Comparison of ENCODE assay signal across 13 cellular contexts in the genomic region with DNA sequence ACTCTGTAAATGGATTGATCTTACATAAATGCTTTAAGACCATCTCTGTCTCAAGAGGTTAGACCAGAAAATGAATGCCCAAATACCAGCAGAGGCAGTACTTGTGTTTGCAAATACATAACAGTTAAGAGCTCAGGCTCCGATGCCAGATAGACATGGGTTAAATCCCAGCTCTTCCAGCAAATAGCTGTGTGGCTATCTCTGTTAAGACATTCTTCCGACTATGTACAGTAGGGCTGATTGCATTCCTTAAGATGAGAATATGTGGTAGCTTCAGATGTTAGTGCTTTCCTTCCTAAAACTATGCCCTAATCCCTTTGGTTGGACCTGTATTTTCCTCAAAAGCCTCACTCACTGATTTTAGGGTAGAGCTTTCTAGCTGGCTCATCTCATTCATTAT. TPM values are rescaled to one million over a fixed set of nuclear protein-coding genes. Genes with fewer than 3 reads are reported as not detected.
A peak's percentile ranks its signal among the peaks of the same experiment; 100 is the strongest.
DNase-seq lines count a peak whose midpoint lies in the region; ATAC-seq and TF ChIP-seq lines count a peak whose summit lies in the region.
"Had no signal": no experiment of that assay in that cellular context is flagged by ENCODE, and none has a peak within 500 bp of the region (broad histone marks: within the 10 kb centered on the region; RNA-seq: fewer than 3 reads in every experiment).

No MANE protein-coding gene starts in this region.

- peaks cover 65% of the 10 kb centered on the region for H3K79me2 ChIP-seq in PC-3 (ENCODE audit: low read length)

- CTCF ChIA-PET in PC-3 (lab: Charles Lee), result interaction anchor here (0.5 to 0.7 kb wide), 2 partner anchors 277 to 377 kb away, joined by 3 to 5 read pairs; a partner anchor contains a TSS

- H3K4me2 ChIP-seq in PC-3 (ENCODE audit: low read length), result peak overlapping the region; percentile 90

- H3K4me1 ChIP-seq in left ventricle myocardium inferior (peaks cover 64% of the 10 kb centered on the region), heart right ventricle (peaks cover 0 to 48% (median 30%) of the 10 kb centered on the region in 9 donors), PC-3 (ENCODE audit: insufficient read depth, low read length) (peaks cover 40% of the 10 kb centered on the region), stomach smooth muscle (ENCODE audit: control insufficient read depth, insufficient read depth, low read length) (peaks cover 22% of the 10 kb centered on the region)

- POLR2A ChIA-PET in PC-3 (lab: Charles Lee; ENCODE audit: unreplicated experiment), result no interaction called here

- H3K27me3 ChIP-seq in left ventricle myocardium inferior (ENCODE audit: low read depth) (no peaks in the 10 kb centered on the region), heart right ventricle (no peaks in the 10 kb centered on the region), PC-3 (ENCODE audit: low read length) (no peaks in the 10 kb centered on the region), stomach smooth muscle (ENCODE audit: control insufficient read depth in 1 of 2, insufficient read depth in 2 of 2, low read length in 2 of 2) (no peaks in the 10 kb centered on the region)

- ATAC-seq in heart right ventricle (no peak), PC-3 (no peak), HG03460 (IDR thresholded peaks at IDR 0.05; ENCODE audit: unreplicated experiment) (no peak)
- ATAC-seq: esophagus mucosa had no signal

- H3K9me2 ChIP-seq in PC-3 (replicated peaks; ENCODE audit: low read length), result no peaks in the 10 kb centered on the region

- no TSS peak for BruUV-seq in PC-3 (replicated peaks; lab: Mats Ljungman, UMichigan)

- WGBS in heart right ventricle, 2 donors, result 45 to 57% methylated on average over 2 of the region's 2 CpGs

- H3K36me3 ChIP-seq in left ventricle myocardium inferior (no peaks in the 10 kb centered on the region), heart right ventricle (peaks cover 0 to 23% (median 0%) of the 10 kb centered on the region in 9 donors), PC-3 (ENCODE audit: low read depth, low read length) (no peaks in the 10 kb centered on the region), stomach smooth muscle (ENCODE audit: control insufficient read depth in 2 of 2, insufficient read depth in 2 of 2, low read length in 2 of 2) (no peaks in the 10 kb centered on the region)

- H3K27ac ChIP-seq in left ventricle myocardium inferior (replicated peaks) (no peak overlapping the region), heart right ventricle (no peak overlapping the region), PC-3 (ENCODE audit: low read length) (no peak overlapping the region), stomach smooth muscle (ENCODE audit: low read length) (no peak overlapping the region)

- TF ChIP-seq CTCF in left ventricle myocardium inferior (IDR thresholded peaks at IDR 0.05; ENCODE audit: borderline replicate concordance) (no peak), heart right ventricle (IDR thresholded peaks at IDR 0.05) (no peak), PC-3 (conservative IDR thresholded peaks at IDR 0.05; ENCODE audit: low read depth, low read length) (no peak)

- peaks cover 15% of the 10 kb centered on the region; the same call in 1 of the 2 replicates for H4K20me1 ChIP-seq in PC-3 (ENCODE audit: low read length)

- no peaks in the 10 kb centered on the region for H3F3A ChIP-seq in PC-3 (ENCODE audit: low read length, unreplicated experiment)

- H2AFZ ChIP-seq in PC-3 (ENCODE audit: low read length), result no peak overlapping the region

- H3K9me3 ChIP-seq in left ventricle myocardium inferior (replicated peaks) (no peaks in the 10 kb centered on the region), heart right ventricle (no peaks in the 10 kb centered on the region), PC-3 (ENCODE audit: low read length) (no peaks in the 10 kb centered on the region), stomach smooth muscle (ENCODE audit: control insufficient read depth in 2 of 2, low read length in 2 of 2) (no peaks in the 10 kb centered on the region)

- H3K4me3 ChIP-seq in left ventricle myocardium inferior, result peak overlapping the region; percentile 97
- H3K4me3 ChIP-seq in heart right ventricle, result peak overlapping the region in 1 of 10 donors; percentile 98
- peak overlapping the region; percentile 82 for H3K4me3 ChIP-seq in PC-3 (ENCODE audit: low read length)
- H3K4me3 ChIP-seq in stomach smooth muscle (ENCODE audit: low read length in 2 of 2), result no peak overlapping the region

- DNase-seq in left ventricle myocardium inferior, result no peak
- no peak for DNase-seq in heart right ventricle
- DNase-seq in PC-3, result no peak
- DNase-seq in fibroblast of peridontal ligament (ENCODE audit: extremely low read depth), result peak; percentile 73
- no peak for DNase-seq in NCI-H82 (lab: John Stamatoyannopoulos, UW)
- DNase-seq in kidney tubule cell (ENCODE audit: low spot score), result no peak
- DNase-seq: aorta, kidney glomerular epithelial cell, NCI-H1417 treated with DMSO at 0.1 percent for 48 hours, posterior cingulate gyrus had no signal

- intact Hi-C loops in left ventricle myocardium inferior (cut with micrococcal nuclease), result loop anchor here (5.0 kb wide), 1 partner anchor 54 kb away; no protein-coding TSS in a partner anchor
- intact Hi-C loops in heart right ventricle (cut with DNase I), result loop anchor here in 4 of 10 donors (2.0 to 5.0 kb wide), 2 partner anchors 54 to 55 kb away; no protein-coding TSS in a partner anchor
- intact Hi-C loops in PC-3 (cut with micrococcal nuclease), result no loop called here

- H3K9ac ChIP-seq in PC-3 (ENCODE audit: low read length), result no peak overlapping the region
- peak overlapping the region; percentile 4 to 14 for H3K9ac ChIP-seq in stomach smooth muscle (ENCODE audit: low read length in 2 of 2)

RNA-seq across cellular contexts. Expression of a gene that starts 2.2 kb away (rescaled TPM):
- 42.1 TPM for total RNA-seq in left ventricle myocardium inferior
- total RNA-seq in heart right ventricle, result 10 to 100 TPM; 41.8 to 58.5 (median 47.5) TPM
- 10 to 100 TPM; 11.0 to 14.1 TPM for polyA plus RNA-seq in heart right ventricle
- total RNA-seq in PC-3 (2014; rRNA removed), result 23.4 and 28.7 TPM in 2 replicates

RNA-seq across cellular contexts. Expression of a gene that starts 21.3 kb away (rescaled TPM):
- total RNA-seq in left ventricle myocardium inferior (0.96 TPM), heart right ventricle (1 to 10 TPM in 4 of 10 donors, under 1 TPM in 6; 0.30 to 4.4 (median 0.84) TPM), PC-3 (2014; rRNA removed) (25.5 and 26.2 TPM in 2 replicates)
- polyA plus RNA-seq in heart right ventricle, result under 1 TPM; 0.20 to 0.29 TPM

Comparison
In these comparisons a context has a peak if more than half of its experiments do, and no peak if none do; other contexts are left out.
1. H3K4me3 ChIP-seq: peak in left ventricle myocardium inferior (single experiment) and PC-3 (single experiment); none in stomach smooth muscle (0 of 2).